8 cellular contexts compared by ENCODE assay signal in the genomic region with DNA sequence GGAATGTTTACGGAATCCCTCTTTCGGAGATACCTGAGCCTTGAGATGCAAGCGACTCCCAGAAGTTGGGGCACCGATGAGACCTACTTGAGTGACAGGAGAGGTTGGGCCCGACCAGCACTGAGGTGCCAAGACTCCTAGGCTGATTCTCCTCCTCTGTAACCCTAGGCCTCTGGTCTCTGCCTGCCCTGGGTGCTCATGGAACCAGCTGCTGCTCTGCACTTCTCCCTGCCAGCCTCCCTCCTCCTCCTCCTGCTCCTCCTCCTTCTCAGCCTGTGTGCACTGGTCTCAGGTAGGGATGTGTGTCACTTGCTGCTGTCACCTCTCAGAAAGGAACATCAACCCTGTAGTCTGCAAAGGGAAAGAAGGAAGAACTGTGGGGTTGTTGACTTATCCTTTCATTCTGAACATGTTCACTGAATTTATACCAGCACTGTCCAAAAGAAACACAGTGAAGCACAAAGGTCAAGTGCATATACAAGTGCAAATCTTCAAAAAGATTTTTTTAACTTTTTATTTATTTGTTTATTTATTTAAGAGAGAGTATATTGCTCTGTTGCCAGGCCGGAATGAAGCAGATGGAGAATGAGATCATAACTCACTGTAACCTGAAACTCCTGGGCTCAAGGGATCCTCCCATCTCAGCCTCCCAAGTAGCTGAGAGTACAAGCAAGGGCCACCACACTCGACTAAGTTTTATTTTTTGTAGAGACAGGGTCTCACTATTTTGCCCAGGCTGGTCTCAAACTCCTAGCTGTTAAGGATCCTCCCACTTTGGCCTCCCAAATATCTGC. TPM values are rescaled to one million over a fixed set of nuclear protein-coding genes. Genes with fewer than 3 reads are reported as not detected.
DNase-seq lines count a peak whose midpoint lies in the region; ATAC-seq, FAIRE-seq and TF ChIP-seq lines count a peak whose summit lies in the region.

No MANE protein-coding gene starts in this region.

- H3K9me3 ChIP-seq in CD4-positive, CD25-positive, alpha-beta regulatory T cell (ENCODE audit: control insufficient read depth in 2 of 2, low read length in 2 of 2) = no peaks in the 10 kb centered on the region
- no peaks in the 10 kb centered on the region for H3K9me3 ChIP-seq in HCT116 (ENCODE audit: control insufficient read depth in 1 of 2, insufficient read depth in 1 of 2, low read depth in 1 of 2, low read length in 2 of 2)
- H3K9me3 ChIP-seq in lower lobe of right lung = no peaks in the 10 kb centered on the region
- no peaks in the 10 kb centered on the region for H3K9me3 ChIP-seq in thoracic aorta

- peak overlapping the region; percentile 65 for H2AFZ ChIP-seq in HCT116 (ENCODE audit: low read depth, low read length, poor library complexity, severe bottlenecking)

- ATAC-seq in CD4-positive, CD25-positive, alpha-beta regulatory T cell (ENCODE audit: low read depth in 2 of 2) = peak in 1 of 2 donors; percentile 24
- ATAC-seq in HCT116 (peak; percentile 62), lower lobe of right lung (peak; percentile 63 to 79), thoracic aorta (ENCODE audit: insufficient number of reproducible peaks, low FRiP score, low read depth) (no peak)

- peak overlapping the region; percentile 78 for H3K4me2 ChIP-seq in HCT116 (ENCODE audit: low read length)

- H3K4me1 ChIP-seq in CD4-positive, CD25-positive, alpha-beta regulatory T cell (ENCODE audit: control insufficient read depth, insufficient read depth, low read length, poor library complexity, severe bottlenecking) = peaks cover 16% of the 10 kb centered on the region
- H3K4me1 ChIP-seq in HCT116 (ENCODE audit: control insufficient read depth in 1 of 2, insufficient read depth in 2 of 2, low read length in 2 of 2) (peaks cover 8 to 17% of the 10 kb centered on the region in 2 experiments), lower lobe of right lung (peaks cover 19% of the 10 kb centered on the region), thoracic aorta (ENCODE audit: control insufficient read depth in 1 of 2, low read depth in 2 of 2) (peaks cover 0 to 9% of the 10 kb centered on the region in 2 donors)

- CTCF ChIA-PET in HCT116 (lab: Charles Lee) = interaction anchor here (1.4 kb wide), 1 partner anchor 37 kb away, joined by 3 read pairs; no protein-coding TSS in a partner anchor

- peaks cover 0 to 1% (median 0%) of the 10 kb centered on the region in 7 donors for H3K9me3 Mint-ChIP-seq in CD4-positive, CD25-positive, alpha-beta regulatory T cell

- peak overlapping the region; percentile 100 for H3K4me3 ChIP-seq in CD4-positive, CD25-positive, alpha-beta regulatory T cell (ENCODE audit: low read depth, low read length)
- H3K4me3 ChIP-seq in HCT116 (replicated peaks in 1 of 2; ENCODE audit: low read depth in 1 of 2, low read length in 2 of 2) (peak overlapping the region; percentile 63 to 66), choroid plexus epithelial cell (ENCODE audit: low read depth, low read length) (peak overlapping the region; percentile 73), lower lobe of right lung (peak overlapping the region; percentile 68), thoracic aorta (peak overlapping the region; percentile 96)

- H3K27ac ChIP-seq in CD4-positive, CD25-positive, alpha-beta regulatory T cell (ENCODE audit: insufficient read depth, low read length, poor library complexity, severe bottlenecking) = peak overlapping the region; percentile 85
- H3K27ac ChIP-seq in HCT116 (ENCODE audit: low read depth, low read length) = peak overlapping the region; percentile 59
- H3K27ac ChIP-seq in lower lobe of right lung = peak overlapping the region; percentile 70
- H3K27ac ChIP-seq in thoracic aorta = peak overlapping the region; percentile 58 to 68

- peak overlapping the region; percentile 92 to 100 (median 99) for H3K4me3 Mint-ChIP-seq in CD4-positive, CD25-positive, alpha-beta regulatory T cell

- peak; percentile 26 for FAIRE-seq in RCC 7860 (lab: Jason Lieb, UNC)

- peaks cover 3% of the 10 kb centered on the region for H3K36me3 ChIP-seq in CD4-positive, CD25-positive, alpha-beta regulatory T cell (ENCODE audit: control insufficient read depth, insufficient read depth, low read length)
- H3K36me3 ChIP-seq in HCT116 (ENCODE audit: control insufficient read depth in 1 of 2, insufficient read depth in 2 of 2, low read length in 2 of 2) (no peaks in the 10 kb centered on the region), lower lobe of right lung (peaks cover 11% of the 10 kb centered on the region), thoracic aorta (peaks cover 6% of the 10 kb centered on the region)

- no peaks in the 10 kb centered on the region for H3K9me2 ChIP-seq in HCT116 (ENCODE audit: insufficient read depth)

- peak in 1 of 3 donors; percentile 34 for DNase-seq in CD4-positive, CD25-positive, alpha-beta regulatory T cell
- no peak for DNase-seq in HCT116 (ENCODE audit: low read depth, low spot score)
- DNase-seq in RCC 7860 (ENCODE audit: low spot score) = peak; percentile 23
- peak; percentile 85 for DNase-seq in choroid plexus epithelial cell (ENCODE audit: low read depth)
- no peak for DNase-seq in lower lobe of right lung
- no peak for DNase-seq in thoracic aorta (ENCODE audit: low spot score)
- DNase-seq in HuH-7.5 (ENCODE audit: low spot score) = no peak
- no peak for DNase-seq in AG08396 (ENCODE audit: low spot score)

- H3K79me2 ChIP-seq in HCT116 (ENCODE audit: insufficient read depth, low read length) = no peaks in the 10 kb centered on the region

- peak overlapping the region; percentile 66 for H3K9ac ChIP-seq in HCT116 (ENCODE audit: low read length)

- H3K27me3 ChIP-seq in CD4-positive, CD25-positive, alpha-beta regulatory T cell (ENCODE audit: control insufficient read depth, insufficient read depth, low read length) = no peaks in the 10 kb centered on the region
- no peaks in the 10 kb centered on the region for H3K27me3 ChIP-seq in HCT116 (ENCODE audit: insufficient read depth, low read length)
- no peaks in the 10 kb centered on the region for H3K27me3 ChIP-seq in lower lobe of right lung (ENCODE audit: low read depth)
- H3K27me3 ChIP-seq in thoracic aorta (replicated peaks; ENCODE audit: insufficient read depth) = no peaks in the 10 kb centered on the region

- H3K36me3 Mint-ChIP-seq in CD4-positive, CD25-positive, alpha-beta regulatory T cell = peaks cover 13% of the 10 kb centered on the region

- TF ChIP-seq POLR2A in HCT116 (IDR thresholded peaks at IDR 0.05; ENCODE audit: borderline replicate concordance, extremely low read depth, insufficient read depth, insufficient read length) = no peak

- RAD21 ChIA-PET in HCT116 (lab: Charles Lee; ENCODE audit: low non-redundant PET in 1 of 2, low total read pairs in 2 of 2, uncharacterized antibody in 2 of 2, unreplicated experiment in 2 of 2) = no interaction called here

- TF ChIP-seq RAD21 in HCT116 (IDR thresholded peaks at IDR 0.05; ENCODE audit: low read depth) = no peak

- H3K4me1 Mint-ChIP-seq in CD4-positive, CD25-positive, alpha-beta regulatory T cell = peaks cover 16 to 59% (median 47%) of the 10 kb centered on the region in 4 donors

- peak overlapping the region; percentile 86 to 100 (median 95) for H3K27ac Mint-ChIP-seq in CD4-positive, CD25-positive, alpha-beta regulatory T cell

- intact Hi-C loops in HCT116 (cut with micrococcal nuclease) = no loop called here
- intact Hi-C loops in lower lobe of right lung (cut with DNase I) = no loop called here

- TF ChIP-seq CTCF in HCT116 (IDR thresholded peaks at IDR 0.05 in 2 of 3, conservative IDR thresholded peaks at IDR 0.05 in 1 of 3; ENCODE audit: borderline replicate concordance in 1 of 3, insufficient read depth in 1 of 3, low read depth in 2 of 3, low read length in 2 of 3) (no peak), choroid plexus epithelial cell (conservative IDR thresholded peaks at IDR 0.05; ENCODE audit: low read depth, low read length) (no peak), lower lobe of right lung (IDR thresholded peaks at IDR 0.05) (no peak), thoracic aorta (IDR thresholded peaks at IDR 0.05) (no peak)

- H4K20me1 ChIP-seq in HCT116 (ENCODE audit: insufficient read depth) = no peaks in the 10 kb centered on the region

- BruUV-seq in HCT116 (replicated peaks; lab: Mats Ljungman, UMichigan) = no TSS peak

- POLR2A ChIA-PET in HCT116 (lab: Charles Lee) = interaction anchor here (1.1 to 1.3 kb wide), 2 partner anchors 10 to 27 kb away, joined by 4 to 6 read pairs; no protein-coding TSS in a partner anchor

- no peaks in the 10 kb centered on the region for H3K27me3 Mint-ChIP-seq in CD4-positive, CD25-positive, alpha-beta regulatory T cell

RNA-seq across cellular contexts. Expression of a gene that starts 0.9 kb away (rescaled TPM):
- 62.3 TPM for total RNA-seq in CD4-positive, CD25-positive, alpha-beta regulatory T cell
- 1 to 10 TPM; 4.5 to 9.5 (median 6.8) TPM for polyA plus RNA-seq in CD4-positive, CD25-positive, alpha-beta regulatory T cell
- total RNA-seq in HCT116 (2021; ENCODE audit: unreplicated experiment) (15.4 TPM), lower lobe of right lung (33.6 TPM), thoracic aorta (10 to 100 TPM; 18.8 to 26.1 TPM)
- 13.0 and 14.6 TPM in 2 replicates for polyA plus RNA-seq in HCT116 (2012)

RNA-seq across cellular contexts. Expression of a gene that starts 18.3 kb away (rescaled TPM):
- 279 TPM for total RNA-seq in CD4-positive, CD25-positive, alpha-beta regulatory T cell
- 10 to 100 TPM; 67.4 to 100.0 (median 71.2) TPM for polyA plus RNA-seq in CD4-positive, CD25-positive, alpha-beta regulatory T cell
- total RNA-seq in HCT116 (2021; ENCODE audit: unreplicated experiment) (9.0 TPM), lower lobe of right lung (53.2 TPM), thoracic aorta (10 to 100 TPM; 11.9 to 13.5 TPM)
- polyA plus RNA-seq in HCT116 (2012) = 4.8 and 5.0 TPM in 2 replicates

RNA-seq across cellular contexts. Expression of a gene that starts 18.8 kb away (rescaled TPM):
- 135 TPM for total RNA-seq in CD4-positive, CD25-positive, alpha-beta regulatory T cell
- polyA plus RNA-seq in CD4-positive, CD25-positive, alpha-beta regulatory T cell = 100 to 1,000 TPM; 135 to 224 (median 140) TPM
- total RNA-seq in HCT116 (2021; ENCODE audit: unreplicated experiment) (14.1 TPM), lower lobe of right lung (79.2 TPM), thoracic aorta (10 to 100 TPM; 11.4 to 21.2 TPM)
- polyA plus RNA-seq in HCT116 (2012) = 10.8 and 12.9 TPM in 2 replicates

RNA-seq across cellular contexts. Expression of a gene that starts 56.5 kb away (rescaled TPM):
- 125 TPM for total RNA-seq in CD4-positive, CD25-positive, alpha-beta regulatory T cell
- polyA plus RNA-seq in CD4-positive, CD25-positive, alpha-beta regulatory T cell = 10 to 100 TPM; 79.3 to 91.5 (median 82.7) TPM
- total RNA-seq in HCT116 (2021; ENCODE audit: unreplicated experiment) = 5.8 TPM
- polyA plus RNA-seq in HCT116 (2012) = 3.6 and 3.7 TPM in 2 replicates
- total RNA-seq in lower lobe of right lung = 60.2 TPM
- total RNA-seq in thoracic aorta = 10 to 100 TPM; 24.4 to 27.1 TPM

Comparison
In these comparisons a context has a peak if more than half of its experiments do, and no peak if none do; other contexts are left out.
1. DNase-seq: peak in RCC 7860 (single experiment) and choroid plexus epithelial cell (single experiment); none in HCT116 (single experiment), lower lobe of right lung (single experiment), thoracic aorta (single experiment), HuH-7.5 (single experiment) and AG08396 (single experiment).
2. Peak in every context shown above with its lines, with median percentiles within 50 percentile points of each other: H3K27ac ChIP-seq and H3K4me3 ChIP-seq.